Comparison of ENCODE assay signal across 23 cellular contexts in genomic region chr11:59157433-59157832, GRCh38. TPM values are rescaled to one million over a fixed set of nuclear protein-coding genes. Genes with fewer than 3 reads are reported as not detected.
DNase-seq lines count a peak whose midpoint lies in the region; ATAC-seq, FAIRE-seq and TF ChIP-seq lines count a peak whose summit lies in the region.
"Had no signal": no experiment of that assay in that cellular context is flagged by ENCODE, and none has a peak within 500 bp of the region (broad histone marks: within the 10 kb centered on the region; RNA-seq: fewer than 3 reads in every experiment).

No MANE protein-coding gene starts in this region.

- H3K36me3 ChIP-seq in BLaER1 (peaks cover 24% of the 10 kb centered on the region), K562 (ENCODE audit: control insufficient read depth, insufficient read depth, low read length) (no peaks in the 10 kb centered on the region), mesenchymal stem cell (ENCODE audit: control insufficient read depth in 1 of 2, insufficient read depth in 2 of 2, low read depth in 1 of 2, low read length in 2 of 2) (peaks cover 0 to 5% of the 10 kb centered on the region in 2 experiments)

- peak; percentile 54 for FAIRE-seq in GM12892 (lab: Jason Lieb, UNC)
- no peak for FAIRE-seq in K562 (lab: Jason Lieb, UNC)
- FAIRE-seq: D721Med, GM12878, GM19239, H1 had no signal

- no peak overlapping the region for H3K4me3 ChIP-seq in BLaER1
- H3K4me3 ChIP-seq in K562 = no peak overlapping the region
- no peak overlapping the region for H3K4me3 ChIP-seq in mesenchymal stem cell (ENCODE audit: insufficient read depth in 1 of 2, low read depth in 1 of 2, low read length in 2 of 2)
- H3K4me3 ChIP-seq: GM12878 had no signal

- H4K91ac ChIP-seq in mesenchymal stem cell (ENCODE audit: low read length) = no peak overlapping the region

- no peaks in the 10 kb centered on the region for H3K79me1 ChIP-seq in mesenchymal stem cell (replicated peaks; ENCODE audit: low read length, poor library complexity, severe bottlenecking)

- H3K9me3 ChIP-seq in BLaER1 (no peaks in the 10 kb centered on the region; the same call in 1 of the 2 replicates), K562 (replicated peaks; ENCODE audit: control insufficient read depth, insufficient read depth, low read depth, low read length) (no peaks in the 10 kb centered on the region), mesenchymal stem cell (ENCODE audit: control insufficient read depth, low read length) (no peaks in the 10 kb centered on the region)

- CTCF ChIA-PET in K562 (lab: Yijun Ruan, JAX; ENCODE audit: low intra/inter-chr PET ratio) = no interaction called here

- DNase-seq in GM12892 (ENCODE audit: insufficient read length) = no peak
- DNase-seq in K562 (ENCODE audit: extremely low read depth in 1 of 4, low spot score in 3 of 4) = no peak
- DNase-seq in mesenchymal stem cell = no peak
- no peak for DNase-seq in posterior vena cava (ENCODE audit: low spot score)
- DNase-seq in activated gamma-delta T cell treated with Interleukin-2 at 50 U/mL for 16 hours = no peak
- no peak for DNase-seq in activated T-cell treated with anti-CD3 and anti-CD28 coated beads, Interleukin-2, amount 50 U/mL, for 1 hour
- DNase-seq: AML-193; CD8-positive, alpha-beta T cell; COR-L47; HCEC 1CT; HFFc6; KG1 had no signal

- no peak overlapping the region for H2AFZ ChIP-seq in K562 (ENCODE audit: low read depth, low read length)
- no peak overlapping the region for H2AFZ ChIP-seq in mesenchymal stem cell (ENCODE audit: low read depth, low read length)

- no peak overlapping the region for H4K8ac ChIP-seq in mesenchymal stem cell (ENCODE audit: low read length)

- ATAC-seq in K562 = no peak
- no peak for ATAC-seq in HG02981 (IDR thresholded peaks at IDR 0.05; ENCODE audit: unreplicated experiment)
- ATAC-seq: CD8-positive, alpha-beta T cell had no signal

- H3K79me2 ChIP-seq in K562 (ENCODE audit: control insufficient read depth, insufficient read depth, low read length) = no peaks in the 10 kb centered on the region

- intact Hi-C loops in K562 (cut with micrococcal nuclease) (loop anchor here (5.0 kb wide), 1 partner anchor 505 kb away; no protein-coding TSS in a partner anchor), posterior vena cava (cut with DNase I) (no loop called here)

- WGBS in K562 (ENCODE audit: insufficient coverage, low coverage, missing lambda C conversion rate) = 0% methylated on average over 3 of the region's 3 CpGs
- WGBS in mesenchymal stem cell = 43% methylated on average over 1 of the region's 3 CpGs

- H2BK120ac ChIP-seq in mesenchymal stem cell (ENCODE audit: low read depth, low read length) = no peak overlapping the region

- H2AK5ac ChIP-seq in mesenchymal stem cell (ENCODE audit: low read length, severe bottlenecking) = no peak overlapping the region

- H4K20me1 ChIP-seq in BLaER1 (no peaks in the 10 kb centered on the region), K562 (replicated peaks; ENCODE audit: control insufficient read depth, insufficient read depth, low read length) (no peaks in the 10 kb centered on the region)

- H3K4ac ChIP-seq in mesenchymal stem cell (ENCODE audit: low read depth in 1 of 2, low read length in 2 of 2) = no peak overlapping the region

- TF ChIP-seq EP300 in K562 (IDR thresholded peaks at IDR 0.05; ENCODE audit: low read length) = no peak

- H3K27ac ChIP-seq in BLaER1 (peak overlapping the region; percentile 45), K562 (ENCODE audit: extremely low read depth, low read depth, low read length) (no peak overlapping the region), mesenchymal stem cell (ENCODE audit: low read length, poor library complexity, severe bottlenecking) (no peak overlapping the region)
- H3K27ac ChIP-seq: C4-2B, HL-60 had no signal

- no peak overlapping the region for H3K9ac ChIP-seq in BLaER1
- no peak overlapping the region for H3K9ac ChIP-seq in K562 (ENCODE audit: insufficient read depth in 1 of 2, low read depth in 2 of 2, low read length in 2 of 2)
- peak overlapping the region; percentile 74 for H3K9ac ChIP-seq in mesenchymal stem cell (ENCODE audit: low read length)

- in situ Hi-C loops in K562 (cut with MboI) = loop anchor here (5.0 kb wide), 1 partner anchor 105 kb away; no protein-coding TSS in a partner anchor

- POLR2A ChIA-PET in K562 (lab: Yijun Ruan, JAX) = interaction anchor here (0.6 to 2.3 kb wide), 4 partner anchors 13 to 399 kb away, joined by 3 to 8 read pairs (median 3); partner anchors contain the start of gene DTX4

- TF ChIP-seq POLR2A in GM12892 (IDR thresholded peaks at IDR 0.05; ENCODE audit: low read depth, low read length) (no peak), K562 (conservative IDR thresholded peaks at IDR 0.05) (no peak)

- H3K4me1 ChIP-seq in BLaER1 (peaks cover 14% of the 10 kb centered on the region), K562 (replicated peaks in 1 of 2; ENCODE audit: control insufficient read depth in 2 of 2, insufficient read depth in 2 of 2, low read length in 2 of 2) (no peaks in the 10 kb centered on the region), mesenchymal stem cell (ENCODE audit: control insufficient read depth, insufficient read depth, low read depth, low read length) (no peaks in the 10 kb centered on the region)

- H3K9me1 ChIP-seq in K562 (ENCODE audit: control insufficient read depth, insufficient read depth, low read length) = no peaks in the 10 kb centered on the region

- no peak for TF ChIP-seq CTCF in K562 (IDR thresholded peaks at IDR 0.05 in 2 of 3, conservative IDR thresholded peaks at IDR 0.05 in 1 of 3; ENCODE audit: insufficient read depth in 2 of 3, low read depth in 1 of 3, low read length in 3 of 3)

- H3K18ac ChIP-seq in mesenchymal stem cell (ENCODE audit: low read depth in 1 of 2, low read length in 2 of 2) = no peak overlapping the region

- peak overlapping the region; percentile 82 for H3K4me2 ChIP-seq in BLaER1
- no peak overlapping the region for H3K4me2 ChIP-seq in K562 (ENCODE audit: insufficient read depth, low read length)
- H3K4me2 ChIP-seq in mesenchymal stem cell (ENCODE audit: low read length, poor library complexity, severe bottlenecking) = no peak overlapping the region

- H3K27me3 ChIP-seq in BLaER1 (no peaks in the 10 kb centered on the region), K562 (ENCODE audit: control insufficient read depth in 2 of 2, insufficient read depth in 2 of 2, low read length in 2 of 2) (0 out of 5 replicates have a peak, but pooled peaks cover 0 to 4% of the 10 kb centered on the region in 2 experiments), mesenchymal stem cell (ENCODE audit: control insufficient read depth in 1 of 2, insufficient read depth in 1 of 2, low read length in 2 of 2) (peaks cover 0 to 17% of the 10 kb centered on the region in 2 experiments)

- H2BK15ac ChIP-seq in mesenchymal stem cell (ENCODE audit: low read depth, poor library complexity, severe bottlenecking) = no peak overlapping the region

- BruUV-seq in K562 (replicated peaks; lab: Mats Ljungman, UMichigan) = no TSS peak

- H2BK12ac ChIP-seq in mesenchymal stem cell (ENCODE audit: low read length in 2 of 2) = no peak overlapping the region

- H2BK5ac ChIP-seq in mesenchymal stem cell (ENCODE audit: low read depth, low read length, poor library complexity, severe bottlenecking) = no peak overlapping the region

- no peak overlapping the region for H3K14ac ChIP-seq in mesenchymal stem cell (ENCODE audit: low read length in 2 of 2)

- no peak for TF ChIP-seq RAD21 in K562 (CRISPR knock-in tag; conservative IDR thresholded peaks at IDR 0.05 in 1 of 2, IDR thresholded peaks at IDR 0.05 in 1 of 2)

- H3K23ac ChIP-seq in mesenchymal stem cell (ENCODE audit: low read length in 2 of 2) = no peak overlapping the region

RNA-seq across cellular contexts. Expression of gene DTX4, which starts 14.5 kb away (rescaled TPM):
- 17.2 TPM for polyA plus RNA-seq in GM12892 (2012; ENCODE audit: missing spikeins)
- total RNA-seq in K562 (2011; cell fraction: chromatin; rRNA removed; ENCODE audit: low replicate concordance) = not detected in 2 replicates
- not detected in 2 replicates for total RNA-seq in K562 (2011; cell fraction: nucleolus; rRNA removed)
- total RNA-seq in K562 (2011; cell fraction: nucleoplasm; rRNA removed) = 0.15 TPM in 1 of 2 replicates, not detected in the other
- total RNA-seq in K562 (2014; rRNA removed) (0.20 TPM in 1 of 2 replicates, not detected in the other), K562 (2014; rRNA removed; fragmentation: Illumina TruSeq; extraction: Trizol) (0.03 TPM in 1 of 2 replicates, not detected in the other), K562 (2015; rRNA removed; fragmentation: Illumina TruSeq; extraction: Trizol) (0.04 and 0.15 TPM in 2 replicates), K562 (2021) (0.11 and 0.47 TPM in 2 replicates), posterior vena cava (1 to 10 TPM; 1.9 to 2.0 TPM)
- polyA plus RNA-seq in K562 (2011; rRNA removed) (0.07 TPM in 1 of 2 replicates, not detected in the other), K562 (2014; fragmentation: Illumina TruSeq; extraction: Trizol) (0.06 TPM in 2 replicates), K562 (2014; fragmentation: Nextera tagmentation; extraction: Ambion mirVana) (under 1 TPM in 1 of 2 experiments, not detected in 1; 0.03 TPM), K562 (2014; rRNA removed) (0.04 TPM in 1 of 2 replicates, not detected in the other)
- 0.01 TPM in 2 replicates for polyA plus RNA-seq in K562 (2011; cell fraction: cytosol; rRNA removed)
- polyA plus RNA-seq in K562 (2011; cell fraction: nucleus; rRNA removed) = 0.04 and 0.08 TPM in 2 replicates
- 0.04 and 0.05 TPM in 2 replicates for polyA plus RNA-seq in K562 (2012)
- polyA minus RNA-seq in K562 (2011; rRNA and poly(A)+ RNA removed) = 0.04 TPM in 1 of 2 replicates, not detected in the other
- polyA minus RNA-seq in K562 (2011; cell fraction: cytosol; rRNA and poly(A)+ RNA removed) = not detected in 2 replicates
- 0.40 TPM in 1 of 2 replicates, not detected in the other for polyA minus RNA-seq in K562 (2011; cell fraction: nucleus; rRNA and poly(A)+ RNA removed)
- polyA plus RNA-seq in mesenchymal stem cell (2013, experiment 1 of 2) = 1.8 TPM
- 2.0 TPM for polyA plus RNA-seq in mesenchymal stem cell (2013, experiment 2 of 2)
- total RNA-seq: Daoy had no signal

RNA-seq across cellular contexts. Expression of gene FAM111A, which starts 14.8 kb away (rescaled TPM):
- 51.7 TPM for polyA plus RNA-seq in GM12892 (2012; ENCODE audit: missing spikeins)
- 22.9 and 44.4 TPM in 2 replicates for total RNA-seq in K562 (2011; cell fraction: chromatin; rRNA removed; ENCODE audit: low replicate concordance)
- total RNA-seq in K562 (2011; cell fraction: nucleolus; rRNA removed) = 13.0 TPM in 2 replicates
- 17.7 and 22.8 TPM in 2 replicates for total RNA-seq in K562 (2011; cell fraction: nucleoplasm; rRNA removed)
- total RNA-seq in K562 (2014; rRNA removed) = 18.0 and 20.1 TPM in 2 replicates
- 27.6 and 28.4 TPM in 2 replicates for total RNA-seq in K562 (2014; rRNA removed; fragmentation: Illumina TruSeq; extraction: Trizol)
- total RNA-seq in K562 (2015; rRNA removed; fragmentation: Illumina TruSeq; extraction: Trizol) = 29.9 and 30.6 TPM in 2 replicates
- total RNA-seq in K562 (2021) = 19.0 and 19.5 TPM in 2 replicates
- polyA plus RNA-seq in K562 (2011; rRNA removed) = 2.3 and 16.1 TPM in 2 replicates
- polyA plus RNA-seq in K562 (2011; cell fraction: cytosol; rRNA removed) = 0.77 and 2.9 TPM in 2 replicates
- 4.1 and 23.4 TPM in 2 replicates for polyA plus RNA-seq in K562 (2011; cell fraction: nucleus; rRNA removed)
- 18.2 and 30.5 TPM in 2 replicates for polyA plus RNA-seq in K562 (2012)
- 17.7 and 22.3 TPM in 2 replicates for polyA plus RNA-seq in K562 (2014; fragmentation: Illumina TruSeq; extraction: Trizol)
- polyA plus RNA-seq in K562 (2014; fragmentation: Nextera tagmentation; extraction: Ambion mirVana) = 10 to 100 TPM; 14.8 to 16.5 TPM
- 21.8 and 24.7 TPM in 2 replicates for polyA plus RNA-seq in K562 (2014; rRNA removed)
- polyA minus RNA-seq in K562 (2011; rRNA and poly(A)+ RNA removed) = 2.0 and 18.9 TPM in 2 replicates
- 0.55 and 6.7 TPM in 2 replicates for polyA minus RNA-seq in K562 (2011; cell fraction: cytosol; rRNA and poly(A)+ RNA removed)
- polyA minus RNA-seq in K562 (2011; cell fraction: nucleus; rRNA and poly(A)+ RNA removed) = 3.9 and 12.9 TPM in 2 replicates
- polyA plus RNA-seq in mesenchymal stem cell (2013, experiment 1 of 2) = 22.2 TPM
- 20.8 TPM for polyA plus RNA-seq in mesenchymal stem cell (2013, experiment 2 of 2)
- total RNA-seq in posterior vena cava = 10 to 100 TPM; 15.5 to 23.6 TPM

RNA-seq across cellular contexts. Expression of gene FAM111B, which starts 50.4 kb away (rescaled TPM):
- 43.1 TPM for polyA plus RNA-seq in GM12892 (2012; ENCODE audit: missing spikeins)
- not detected in 2 replicates for total RNA-seq in K562 (2011; cell fraction: chromatin; rRNA removed; ENCODE audit: low replicate concordance)
- total RNA-seq in K562 (2011; cell fraction: nucleolus; rRNA removed) = not detected in 2 replicates
- not detected in 2 replicates for total RNA-seq in K562 (2011; cell fraction: nucleoplasm; rRNA removed)
- not detected in 2 replicates for total RNA-seq in K562 (2014; rRNA removed)
- total RNA-seq in K562 (2014; rRNA removed; fragmentation: Illumina TruSeq; extraction: Trizol) = not detected in 2 replicates
- 0.26 and 0.33 TPM in 2 replicates for total RNA-seq in K562 (2015; rRNA removed; fragmentation: Illumina TruSeq; extraction: Trizol)
- total RNA-seq in K562 (2021) = 0.13 TPM in 1 of 2 replicates, not detected in the other
- not detected in 2 replicates for polyA plus RNA-seq in K562 (2011; rRNA removed)
- not detected in 2 replicates for polyA plus RNA-seq in K562 (2011; cell fraction: cytosol; rRNA removed)
- polyA plus RNA-seq in K562 (2011; cell fraction: nucleus; rRNA removed) = not detected in 2 replicates
- polyA plus RNA-seq in K562 (2012) = 0.03 and 0.07 TPM in 2 replicates
- 0.04 TPM in 1 of 2 replicates, not detected in the other for polyA plus RNA-seq in K562 (2014; fragmentation: Illumina TruSeq; extraction: Trizol)
- polyA plus RNA-seq in K562 (2014; fragmentation: Nextera tagmentation; extraction: Ambion mirVana) = under 1 TPM in 1 of 2 experiments, not detected in 1; 0.01 TPM
- polyA plus RNA-seq in K562 (2014; rRNA removed) = 0.07 TPM in 1 of 2 replicates, not detected in the other
- not detected in 2 replicates for polyA minus RNA-seq in K562 (2011; rRNA and poly(A)+ RNA removed)
- not detected in 2 replicates for polyA minus RNA-seq in K562 (2011; cell fraction: cytosol; rRNA and poly(A)+ RNA removed)
- polyA minus RNA-seq in K562 (2011; cell fraction: nucleus; rRNA and poly(A)+ RNA removed) = 0.13 TPM in 1 of 2 replicates, not detected in the other
- polyA plus RNA-seq in mesenchymal stem cell (2013, experiment 1 of 2) = 2.8 TPM
- 2.7 TPM for polyA plus RNA-seq in mesenchymal stem cell (2013, experiment 2 of 2)
- 1 to 10 TPM in 1 of 2 donors, under 1 TPM in 1; 0.48 to 1.0 TPM for total RNA-seq in posterior vena cava
- total RNA-seq: G401 had no signal

RNA-seq across cellular contexts. Expression of gene MPEG1, which starts 55.3 kb away (rescaled TPM):
- 2.6 TPM for polyA plus RNA-seq in GM12892 (2012; ENCODE audit: missing spikeins)
- not detected in 2 replicates for total RNA-seq in K562 (2011; cell fraction: chromatin; rRNA removed; ENCODE audit: low replicate concordance)
- total RNA-seq in K562 (2011; cell fraction: nucleolus; rRNA removed) = not detected in 2 replicates
- not detected in 2 replicates for total RNA-seq in K562 (2011; cell fraction: nucleoplasm; rRNA removed)
- not detected in 2 replicates for total RNA-seq in K562 (2014; rRNA removed)
- total RNA-seq in K562 (2014; rRNA removed; fragmentation: Illumina TruSeq; extraction: Trizol) = not detected in 2 replicates
- total RNA-seq in K562 (2015; rRNA removed; fragmentation: Illumina TruSeq; extraction: Trizol) = not detected in 2 replicates
- total RNA-seq in K562 (2021) = 0.07 TPM in 2 replicates
- not detected in 2 replicates for polyA plus RNA-seq in K562 (2011; rRNA removed)
- polyA plus RNA-seq in K562 (2011; cell fraction: cytosol; rRNA removed) = not detected in 2 replicates
- polyA plus RNA-seq in K562 (2011; cell fraction: nucleus; rRNA removed) = not detected in 2 replicates
- polyA plus RNA-seq in K562 (2012) = not detected in 2 replicates
- polyA plus RNA-seq in K562 (2014; fragmentation: Illumina TruSeq; extraction: Trizol) = not detected in 2 replicates
- not detected for polyA plus RNA-seq in K562 (2014; fragmentation: Nextera tagmentation; extraction: Ambion mirVana)
- not detected in 2 replicates for polyA plus RNA-seq in K562 (2014; rRNA removed)
- not detected in 2 replicates for polyA minus RNA-seq in K562 (2011; rRNA and poly(A)+ RNA removed)
- polyA minus RNA-seq in K562 (2011; cell fraction: cytosol; rRNA and poly(A)+ RNA removed) = not detected in 2 replicates
- polyA minus RNA-seq in K562 (2011; cell fraction: nucleus; rRNA and poly(A)+ RNA removed) = not detected in 2 replicates
- not detected for polyA plus RNA-seq in mesenchymal stem cell (2013, experiment 1 of 2)
- not detected for polyA plus RNA-seq in mesenchymal stem cell (2013, experiment 2 of 2)
- total RNA-seq in posterior vena cava = 10 to 100 TPM; 20.4 to 44.8 TPM
- total RNA-seq: Daoy, G401, H1, HFFc6, LHCN-M2 had no signal
- polyA plus RNA-seq: H1 had no signal
